ENCODE assay signal across 31 cellular contexts in the genomic region with DNA sequence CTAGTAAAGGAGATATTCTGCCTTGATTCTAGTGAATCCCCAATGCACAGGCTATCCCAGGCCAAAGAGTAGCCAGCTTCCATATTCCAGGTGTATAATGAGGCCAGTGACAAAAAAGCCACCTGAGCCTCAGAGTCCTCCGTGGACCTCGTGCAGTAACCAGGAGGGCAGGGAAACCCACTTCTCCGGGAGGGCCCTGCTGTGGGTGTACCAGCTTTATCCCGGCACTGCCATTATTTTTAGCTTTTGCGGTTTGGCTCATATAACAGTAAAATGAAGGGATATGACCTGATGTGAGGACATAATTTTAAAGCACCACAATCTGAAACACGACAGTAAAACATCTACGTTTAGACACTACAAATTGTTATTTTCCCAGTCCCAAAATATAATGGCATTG.
DNase-seq lines count a peak whose midpoint lies in the region; ATAC-seq and TF ChIP-seq lines count a peak whose summit lies in the region.
"Had no signal": no experiment of that assay in that cellular context is flagged by ENCODE, and none has a peak within 500 bp of the region (broad histone marks: within the 10 kb centered on the region; RNA-seq: fewer than 3 reads in every experiment).

No MANE protein-coding gene starts in this region.

- peaks cover 95% of the 10 kb centered on the region for H3K36me3 Mint-ChIP-seq in MCF 10A (ENCODE audit: insufficient read depth, unreplicated experiment)
- H3K36me3 Mint-ChIP-seq in stimulated activated naive B cell treated with anti-CD40 and anti-IgM and Interleukin-4, amounts not matched to agents 10 μg/mL and 1 μg/mL and 100 μg/mL, for 72 hours, result peaks cover 0 to 4% of the 10 kb centered on the region in 2 donors

- intact Hi-C loops in MCF 10A (cut with micrococcal nuclease) (no loop called here), breast epithelium (cut with DNase I; ENCODE audit: low total_unique reads) (no loop called here), left ventricle myocardium inferior (cut with micrococcal nuclease) (no loop called here), psoas muscle (cut with DNase I) (no loop called here)

- TF ChIP-seq CTCF in MCF 10A (IDR thresholded peaks at IDR 0.05; ENCODE audit: unreplicated experiment) (no peak), breast epithelium (IDR thresholded peaks at IDR 0.05) (no peak), left ventricle myocardium inferior (IDR thresholded peaks at IDR 0.05; ENCODE audit: borderline replicate concordance) (no peak), psoas muscle (IDR thresholded peaks at IDR 0.05) (no peak), upper lobe of left lung (IDR thresholded peaks at IDR 0.05) (no peak)

- peak overlapping the region; percentile 12 for H3K27ac Mint-ChIP-seq in MCF 10A (ENCODE audit: low read depth, unreplicated experiment)
- no peak overlapping the region for H3K27ac Mint-ChIP-seq in stimulated activated naive B cell treated with anti-CD40 and anti-IgM and Interleukin-4, amounts not matched to agents 10 μg/mL and 1 μg/mL and 100 μg/mL, for 72 hours
- H3K27ac Mint-ChIP-seq: B cell; CD8-positive, alpha-beta T cell had no signal

- no peaks in the 10 kb centered on the region for H3K9me3 ChIP-seq in breast epithelium
- H3K9me3 ChIP-seq in left ventricle myocardium inferior (replicated peaks), result no peaks in the 10 kb centered on the region
- no peaks in the 10 kb centered on the region for H3K9me3 ChIP-seq in psoas muscle
- H3K9me3 ChIP-seq in upper lobe of left lung, result no peaks in the 10 kb centered on the region
- H3K9me3 ChIP-seq: Caco-2 had no signal

- no peaks in the 10 kb centered on the region for H3K4me1 ChIP-seq in breast epithelium
- H3K4me1 ChIP-seq in left ventricle myocardium inferior, result peaks cover 17% of the 10 kb centered on the region
- peaks cover 72% of the 10 kb centered on the region for H3K4me1 ChIP-seq in psoas muscle
- H3K4me1 ChIP-seq in upper lobe of left lung, result no peaks in the 10 kb centered on the region
- H3K4me1 ChIP-seq: Caco-2 had no signal

- CTCF ChIA-PET in MCF 10A (lab: Yijun Ruan, JAX), result no interaction called here

- TF ChIP-seq EP300 in upper lobe of left lung (IDR thresholded peaks at IDR 0.05), result no peak

- no peaks in the 10 kb centered on the region for H3K9me3 Mint-ChIP-seq in MCF 10A (ENCODE audit: unreplicated experiment)
- no peaks in the 10 kb centered on the region for H3K9me3 Mint-ChIP-seq in stimulated activated naive B cell treated with anti-CD40 and anti-IgM and Interleukin-4, amounts not matched to agents 10 μg/mL and 1 μg/mL and 100 μg/mL, for 72 hours
- H3K9me3 Mint-ChIP-seq: CD8-positive, alpha-beta T cell had no signal

- H3K27ac ChIP-seq in breast epithelium (peak overlapping the region in 1 of 2 donors; percentile 37), left ventricle myocardium inferior (replicated peaks) (peak overlapping the region; percentile 71), psoas muscle (peak overlapping the region; percentile 71), upper lobe of left lung (no peak overlapping the region)
- H3K27ac ChIP-seq: 22Rv1, C4-2B, PC-9 had no signal

- ATAC-seq in psoas muscle (peak; percentile 62 to 79 (median 75)), upper lobe of left lung (ENCODE audit: low FRiP score in 2 of 2) (no peak), HG03039 (IDR thresholded peaks at IDR 0.05; ENCODE audit: unreplicated experiment) (no peak)
- ATAC-seq in stimulated activated naive B cell treated with anti-CD40 and anti-IgM and Interleukin-4, amounts not matched to agents 10 μg/mL and 1 μg/mL and 100 μg/mL, for 72 hours (replicated peaks), result no peak
- ATAC-seq: CD8-positive, alpha-beta T cell; GM12878; HCT116; HepG2 had no signal

- POLR2A ChIA-PET in MCF 10A (lab: Yijun Ruan, JAX), result interaction anchor here (0.5 kb wide), 1 partner anchor 22 kb away, joined by 3 read pairs; no protein-coding TSS in a partner anchor

- no peaks in the 10 kb centered on the region for H3K4me1 Mint-ChIP-seq in MCF 10A (ENCODE audit: insufficient read depth, unreplicated experiment)
- no peaks in the 10 kb centered on the region for H3K4me1 Mint-ChIP-seq in stimulated activated naive B cell treated with anti-CD40 and anti-IgM and Interleukin-4, amounts not matched to agents 10 μg/mL and 1 μg/mL and 100 μg/mL, for 72 hours
- H3K4me1 Mint-ChIP-seq: B cell had no signal

- DNase-seq in MCF 10A (ENCODE audit: unreplicated experiment), result no peak
- no peak for DNase-seq in breast epithelium (ENCODE audit: low spot score in 2 of 2)
- no peak for DNase-seq in left ventricle myocardium inferior
- no peak for DNase-seq in psoas muscle
- DNase-seq in upper lobe of left lung, result no peak
- no peak for DNase-seq in NCI-H146 (lab: John Stamatoyannopoulos, UW)
- no peak for DNase-seq in stimulated activated naive B cell treated with anti-CD40 and anti-IgM and Interleukin-4, amounts not matched to agents 10 μg/mL and 1 μg/mL and 100 μg/mL, for 72 hours
- DNase-seq: Caco-2; CD8-positive, alpha-beta T cell; DMS 273 treated with DMSO at 0.1 percent for 48 hours; DMS79; EL; GDM1; Karpas-422; NCI-H1092 treated with DMSO at 0.1 percent for 48 hours; NCI-H1436; NCI-H187 treated with DMSO at 0.1 percent for 48 hours; NCI-H2171 treated with DMSO at 0.1 percent for 48 hours; NCI-H345; NCI-H524; NCI-H82; NK-92 treated with Interleukin-12 subunit alpha and Interleukin-12 subunit beta, amount 100 ng/mL, for 24 hours; PC-9; SHP77 had no signal

- 33 to 60% (median 40%) methylated on average over 7 of the region's 7 CpGs for WGBS in psoas muscle, 3 donors
- 91 to 96% methylated on average over 7 of the region's 7 CpGs for WGBS in upper lobe of left lung, 2 donors

- TF ChIP-seq POLR2A in breast epithelium (IDR thresholded peaks at IDR 0.05), result no peak
- TF ChIP-seq POLR2A in upper lobe of left lung (IDR thresholded peaks at IDR 0.05), result no peak

- BruUV-seq in MCF 10A (replicated peaks; lab: Mats Ljungman, UMichigan), result no TSS peak

- H3K36me3 ChIP-seq in breast epithelium (peaks cover 5% of the 10 kb centered on the region), left ventricle myocardium inferior (peaks cover 81% of the 10 kb centered on the region), psoas muscle (ENCODE audit: insufficient read depth in 1 of 2, low read depth in 1 of 2) (peaks cover 4 to 90% of the 10 kb centered on the region in 2 donors), upper lobe of left lung (peaks cover 5 to 68% (median 27%) of the 10 kb centered on the region in 4 donors)

- H3K4me3 ChIP-seq in breast epithelium, result no peak overlapping the region
- no peak overlapping the region for H3K4me3 ChIP-seq in left ventricle myocardium inferior
- H3K4me3 ChIP-seq in psoas muscle, result no peak overlapping the region
- no peak overlapping the region for H3K4me3 ChIP-seq in upper lobe of left lung
- H3K4me3 ChIP-seq: GM12878, PC-9 had no signal

- H3K27me3 Mint-ChIP-seq in MCF 10A (ENCODE audit: insufficient read depth, unreplicated experiment), result no peaks in the 10 kb centered on the region
- H3K27me3 Mint-ChIP-seq in stimulated activated naive B cell treated with anti-CD40 and anti-IgM and Interleukin-4, amounts not matched to agents 10 μg/mL and 1 μg/mL and 100 μg/mL, for 72 hours, result no peaks in the 10 kb centered on the region
- H3K27me3 Mint-ChIP-seq: B cell had no signal

- no peak overlapping the region for H3K4me3 Mint-ChIP-seq in MCF 10A (ENCODE audit: unreplicated experiment)
- H3K4me3 Mint-ChIP-seq in stimulated activated naive B cell treated with anti-CD40 and anti-IgM and Interleukin-4, amounts not matched to agents 10 μg/mL and 1 μg/mL and 100 μg/mL, for 72 hours, result no peak overlapping the region
- H3K4me3 Mint-ChIP-seq: B cell; CD8-positive, alpha-beta T cell had no signal

- H3K27me3 ChIP-seq in breast epithelium (no peaks in the 10 kb centered on the region), left ventricle myocardium inferior (ENCODE audit: low read depth) (no peaks in the 10 kb centered on the region), psoas muscle (ENCODE audit: insufficient read depth in 3 of 3, low read length in 2 of 3) (no peaks in the 10 kb centered on the region), upper lobe of left lung (no peaks in the 10 kb centered on the region)

Comparison
In these comparisons a context has a peak if more than half of its experiments do, and no peak if none do; other contexts are left out.
1. H3K27ac ChIP-seq: peak in left ventricle myocardium inferior (single experiment) and psoas muscle (single experiment); none in upper lobe of left lung (0 of 4).
2. ATAC-seq: peak in psoas muscle (4 of 4); none in upper lobe of left lung (0 of 2), HG03039 (single experiment) and stimulated activated naive B cell treated with anti-CD40 and anti-IgM and Interleukin-4, amounts not matched to agents 10 μg/mL and 1 μg/mL and 100 μg/mL, for 72 hours (0 of 2).